In genomic region chr14:37791384-37792036, GRCh38 we compare ENCODE assay signal across 1 cellular context.
TF ChIP-seq lines count a peak whose summit lies in the region.

No MANE protein-coding gene starts in this region.

TF ChIP-seq in HepG2, 621 proteins besides CTCF, POLR2A, EP300 and RAD21 (continued from another document):
- peak; percentile 93 for TF ChIP-seq ARID3A (IDR thresholded peaks at IDR 0.05; ENCODE audit: low read depth, low read length)
- TF ChIP-seq TSC22D2 (CRISPR knock-in tag; IDR thresholded peaks at IDR 0.05; ENCODE audit: borderline replicate concordance): peak; percentile 68; the same call in 1 of the 2 replicates
- TF ChIP-seq ATF2 (CRISPR knock-in tag; IDR thresholded peaks at IDR 0.05): peak; percentile 75; the same call in 1 of the 2 replicates
- TF ChIP-seq ARID5B (CRISPR knock-in tag; IDR thresholded peaks at IDR 0.05): peak; percentile 99
- peak; percentile 68 for TF ChIP-seq ZNF292 (CRISPR knock-in tag; IDR thresholded peaks at IDR 0.05; ENCODE audit: borderline replicate concordance, low read depth)
- no peak for TF ChIP-seq PRDM4 (CRISPR knock-in tag; IDR thresholded peaks at IDR 0.05; ENCODE audit: borderline replicate concordance)
- peak; percentile 35; the same call in 1 of the 2 replicates for TF ChIP-seq HOXD1 (CRISPR knock-in tag; IDR thresholded peaks at IDR 0.05)
- peak; percentile 89 for TF ChIP-seq ELF1 (CRISPR knock-in tag; IDR thresholded peaks at IDR 0.05)
- TF ChIP-seq MIER3 (CRISPR knock-in tag; IDR thresholded peaks at IDR 0.05; ENCODE audit: borderline replicate concordance): peak; percentile 78
- peak; percentile 59; the same call in 1 of the 2 replicates for TF ChIP-seq GMEB2 (CRISPR knock-in tag; IDR thresholded peaks at IDR 0.05; ENCODE audit: low read depth)
- no peak for TF ChIP-seq MXD1 (CRISPR knock-in tag; IDR thresholded peaks at IDR 0.05)
- TF ChIP-seq RCOR2 (CRISPR knock-in tag; IDR thresholded peaks at IDR 0.05): peak; percentile 98
- peak; percentile 86 for TF ChIP-seq HDAC1 (CRISPR knock-in tag; IDR thresholded peaks at IDR 0.05)
- no peak for TF ChIP-seq ISX (CRISPR knock-in tag; conservative IDR thresholded peaks at IDR 0.05)
- peak; percentile 95 for TF ChIP-seq MLX (CRISPR knock-in tag; IDR thresholded peaks at IDR 0.05)
- TF ChIP-seq ETV5 (CRISPR knock-in tag; IDR thresholded peaks at IDR 0.05; ENCODE audit: borderline replicate concordance): peak; percentile 97
- TF ChIP-seq SP5 (CRISPR knock-in tag; IDR thresholded peaks at IDR 0.05; ENCODE audit: borderline replicate concordance, low read depth): 0 out of 2 replicates have a peak, but pooled peaks have one; percentile 30
- peak in 1 of 2 experiments; percentile 88; a peak in 2 of 4 replicates for TF ChIP-seq REST (IDR thresholded peaks at IDR 0.05; ENCODE audit: borderline replicate concordance in 1 of 2, low read depth in 1 of 2, low read length in 2 of 2)
- TF ChIP-seq ARNTL (CRISPR knock-in tag; IDR thresholded peaks at IDR 0.05): 0 out of 2 replicates have a peak, but pooled peaks have one; percentile 56
- TF ChIP-seq CREM (IDR thresholded peaks at IDR 0.05): peak; percentile 80
- no peak for TF ChIP-seq CREM (CRISPR knock-in tag; IDR thresholded peaks at IDR 0.05)
- 0 out of 2 replicates have a peak, but pooled peaks have one; percentile 58 for TF ChIP-seq ZBTB39 (CRISPR knock-in tag; IDR thresholded peaks at IDR 0.05)
- no peak for TF ChIP-seq ZNF232 (CRISPR knock-in tag; IDR thresholded peaks at IDR 0.05; ENCODE audit: borderline replicate concordance)
- peak; percentile 67; the same call in 1 of the 2 replicates for TF ChIP-seq SNAPC2 (CRISPR knock-in tag; IDR thresholded peaks at IDR 0.05)
- TF ChIP-seq IRF1 (CRISPR knock-in tag; IDR thresholded peaks at IDR 0.05; ENCODE audit: low read depth): no peak
- TF ChIP-seq ZFP62 (CRISPR knock-in tag; IDR thresholded peaks at IDR 0.05): no peak
- peak; percentile 98 for TF ChIP-seq SMAD3 (CRISPR knock-in tag; IDR thresholded peaks at IDR 0.05)
- TF ChIP-seq CCDC6 (CRISPR knock-in tag; IDR thresholded peaks at IDR 0.05): no peak
- TF ChIP-seq TFAP4 (IDR thresholded peaks at IDR 0.05; ENCODE audit: borderline replicate concordance, low read depth): peak; percentile 35; the same call in 1 of the 2 replicates
